Comparison of ENCODE assay signal across 8 cellular contexts in the genomic region with DNA sequence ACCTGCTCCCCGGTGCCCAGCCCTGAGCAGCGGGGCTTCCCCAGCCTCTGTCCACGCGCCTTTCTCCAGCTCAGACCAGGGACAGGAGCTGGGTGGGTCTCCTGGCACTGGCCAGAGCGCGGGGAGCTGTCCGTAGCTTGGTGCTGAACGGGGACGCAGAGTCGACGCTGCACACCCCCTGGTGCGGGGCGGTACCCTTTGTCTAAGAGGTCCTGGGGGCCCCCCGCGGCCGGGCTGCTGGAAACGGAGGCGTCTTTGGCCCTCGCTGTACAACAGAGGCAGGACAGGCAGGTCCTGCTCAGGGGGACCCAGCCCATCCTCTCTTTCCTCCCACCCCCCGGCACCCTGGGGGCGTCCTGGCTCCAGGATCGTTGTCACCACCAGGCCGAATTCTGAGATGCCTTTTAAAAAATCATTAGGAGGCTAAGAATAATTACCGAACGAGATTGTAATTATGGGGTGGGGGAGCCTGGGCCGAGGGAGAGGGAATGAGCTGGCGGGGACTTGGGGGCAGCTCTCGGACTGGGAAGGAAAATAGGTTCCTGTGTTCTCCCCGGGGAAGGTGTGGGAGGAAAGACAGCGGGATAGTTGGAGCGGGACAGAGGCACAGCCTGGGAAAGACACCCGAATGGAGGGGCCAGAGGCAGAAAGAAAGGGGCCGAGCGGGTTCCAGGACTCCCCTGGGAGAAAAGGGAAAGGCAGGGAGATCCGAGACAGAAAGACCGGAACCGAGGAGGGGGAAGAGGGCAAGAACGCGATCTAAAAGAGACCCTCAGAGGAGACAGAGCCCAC. TPM values are rescaled to one million over a fixed set of nuclear protein-coding genes. Genes with fewer than 3 reads are reported as not detected.
A peak's percentile ranks its signal among the peaks of the same experiment; 100 is the strongest.
DNase-seq lines count a peak whose midpoint lies in the region; ATAC-seq, FAIRE-seq and TF ChIP-seq lines count a peak whose summit lies in the region.

No MANE protein-coding gene starts in this region.

- no peaks in the 10 kb centered on the region for H3K36me3 ChIP-seq in osteoblast (ENCODE audit: insufficient read depth, low read length)

- H4K20me1 ChIP-seq in osteoblast (ENCODE audit: insufficient read depth, low read length) = peaks cover 24% of the 10 kb centered on the region

- H3K79me2 ChIP-seq in osteoblast (ENCODE audit: insufficient read depth, low read length) = no peaks in the 10 kb centered on the region

- H3K27ac ChIP-seq in osteoblast (ENCODE audit: low read depth, low read length) = no peak overlapping the region

- in situ Hi-C loops in GM13977 (cut with MboI; ENCODE audit: low pct_unique_long_range_greater_than_20kb, low sequenced_read_pairs, unreplicated experiment) = no loop called here

- no peak for TF ChIP-seq POLR2A in GM12891 (IDR thresholded peaks at IDR 0.05; ENCODE audit: low read depth, low read length)

- H3K27me3 ChIP-seq in osteoblast (ENCODE audit: insufficient read depth, low read length) = peaks cover 90% of the 10 kb centered on the region

- peaks cover 5% of the 10 kb centered on the region for H3K4me1 ChIP-seq in osteoblast (ENCODE audit: insufficient read depth, low read length)

- ATAC-seq in HG03442 (IDR thresholded peaks at IDR 0.05; ENCODE audit: unreplicated experiment) (no peak), GM19463 (IDR thresholded peaks at IDR 0.05; ENCODE audit: unreplicated experiment) (no peak)

- H3K9me3 ChIP-seq in osteoblast (ENCODE audit: low read depth, low read length) = no peaks in the 10 kb centered on the region

- H2AFZ ChIP-seq in osteoblast (ENCODE audit: low read length) = no peak overlapping the region

- H3K4me3 ChIP-seq in fibroblast of mammary gland (ENCODE audit: control insufficient read depth, low read depth, low read length) (no peak overlapping the region), osteoblast (ENCODE audit: insufficient read depth, low read length) (no peak overlapping the region)

- no peak overlapping the region for H3K4me2 ChIP-seq in osteoblast (ENCODE audit: insufficient read depth, low read length)

- DNase-seq in GM13977 (ENCODE audit: low spot score) = peak; percentile 84
- DNase-seq in T1000 (lab: John Stamatoyannopoulos, UW) = peak; percentile 12
- peak; percentile 45 for DNase-seq in fibroblast of mammary gland (ENCODE audit: low read depth)
- DNase-seq in osteoblast (ENCODE audit: insufficient read length, low spot score, missing footprints) = peak; percentile 99
- no peak for DNase-seq in GM12891 (ENCODE audit: insufficient read length, low spot score)
- DNase-seq in Kasumi-1 (lab: John Stamatoyannopoulos, UW) = no peak

- no peak for FAIRE-seq in GM12891 (lab: Jason Lieb, UNC)

- TF ChIP-seq CTCF in GM13977 (IDR thresholded peaks at IDR 0.05; ENCODE audit: extremely low read depth, insufficient read depth, missing control alignments) (no peak), fibroblast of mammary gland (conservative IDR thresholded peaks at IDR 0.05; ENCODE audit: control insufficient read depth, insufficient read depth, low read depth, low read length) (no peak), osteoblast (IDR thresholded peaks at IDR 0.05; ENCODE audit: extremely low read depth, low read depth, low read length) (no peak)

TF ChIP-seq in GM12891, 5 proteins besides CTCF, POLR2A, EP300 and RAD21:
- TF ChIP-seq POLR2AphosphoS5 (IDR thresholded peaks at IDR 0.05; ENCODE audit: low read depth, low read length) (no peak), SPI1 (IDR thresholded peaks at IDR 0.05; ENCODE audit: low read depth, low read length) (no peak), TAF1 (IDR thresholded peaks at IDR 0.05; ENCODE audit: low read depth, low read length) (no peak), PAX5 (IDR thresholded peaks at IDR 0.05; ENCODE audit: insufficient read depth, low read length, severe bottlenecking) (no peak), POU2F2 (IDR thresholded peaks at IDR 0.05; ENCODE audit: low read depth, low read length) (no peak)

RNA-seq across cellular contexts. Expression of gene SKOR1, which starts 4.1 kb away (rescaled TPM):
- 0.29 and 0.36 TPM in 2 replicates for total RNA-seq in osteoblast
- polyA plus RNA-seq in GM12891 (2012; ENCODE audit: low read depth, missing spikeins) = 0.05 TPM

RNA-seq across cellular contexts. Expression of gene RNU6-1, which starts 18.7 kb away (rescaled TPM):
- not detected in 2 replicates for total RNA-seq in osteoblast
- not detected for polyA plus RNA-seq in GM12891 (2012; ENCODE audit: low read depth, missing spikeins)

Comparison
In these comparisons a context has a peak if more than half of its experiments do, and no peak if none do; other contexts are left out.
1. DNase-seq: peak in GM13977 (single experiment), T1000 (single experiment), fibroblast of mammary gland (single experiment) and osteoblast (single experiment); none in GM12891 (single experiment) and Kasumi-1 (0 of 2).